Comparison of ENCODE assay signal across 7 cellular contexts in genomic region chr5:582445-582844, GRCh38. TPM values are rescaled to one million over a fixed set of nuclear protein-coding genes. Genes with fewer than 3 reads are reported as not detected.
A peak's percentile ranks its signal among the peaks of the same experiment; 100 is the strongest.
DNase-seq lines count a peak whose midpoint lies in the region; ATAC-seq and TF ChIP-seq lines count a peak whose summit lies in the region.
"Not testable (repeated sequence)": the region's sequence is repeated elsewhere in the genome, so short reads cannot be mapped to it uniquely, and the experiment has no call there.

No MANE protein-coding gene starts in this region.

- not testable (repeated sequence) for H3K27ac Mint-ChIP-seq in WTC11; chondrocyte (ENCODE audit: unreplicated experiment)

- H3K4me3 Mint-ChIP-seq in WTC11; chondrocyte (ENCODE audit: unreplicated experiment): not testable (repeated sequence)

- not testable (repeated sequence) for H3K9me3 ChIP-seq in testis

- H3K4me1 Mint-ChIP-seq in WTC11, result peaks cover 11% of the 10 kb centered on the region
- H3K4me1 Mint-ChIP-seq in chondrocyte (ENCODE audit: low read depth), result not testable (repeated sequence)

- not testable (repeated sequence) for H3K27me3 ChIP-seq in testis

- not testable (repeated sequence) for H3K36me3 ChIP-seq in testis (ENCODE audit: low read depth, missing control alignments)

- DNase-seq in NCI-H345 (lab: John Stamatoyannopoulos, UW), result peak; percentile 39
- not testable (repeated sequence) for DNase-seq in WTC11 (ENCODE audit: low spot score)
- DNase-seq in chondrocyte (ENCODE audit: low spot score), result peak; percentile 26
- DNase-seq in islet precursor cell, result peak; percentile 1
- DNase-seq in posterior vena cava (ENCODE audit: low spot score), result peak; percentile 25
- peak; percentile 10 for DNase-seq in testis
- DNase-seq in ureter (ENCODE audit: low spot score), result peak; percentile 20

- 83 to 84% methylated on average over 3 of the region's 3 CpGs for WGBS in testis, 2 donors

- H3K36me3 Mint-ChIP-seq in WTC11; chondrocyte (ENCODE audit: low read depth): not testable (repeated sequence)

- H3K9me3 Mint-ChIP-seq in WTC11, result peaks cover 21% of the 10 kb centered on the region
- peaks cover 11% of the 10 kb centered on the region for H3K9me3 Mint-ChIP-seq in chondrocyte (ENCODE audit: low read depth)

- not testable (repeated sequence) for TF ChIP-seq POLR2A in testis (IDR thresholded peaks at IDR 0.05)

- H3K27me3 Mint-ChIP-seq in WTC11 (ENCODE audit: low read depth), result peaks cover 12% of the 10 kb centered on the region
- H3K27me3 Mint-ChIP-seq in chondrocyte (ENCODE audit: low read depth), result peaks cover 46% of the 10 kb centered on the region

- POLR2A ChIA-PET in WTC11 (lab: Charles Lee), result not testable (repeated sequence)

- TF ChIP-seq CTCF in WTC11 (IDR thresholded peaks at IDR 0.05); chondrocyte (IDR thresholded peaks at IDR 0.05); testis (IDR thresholded peaks at IDR 0.05): not testable (repeated sequence)

- H3K4me1 ChIP-seq in testis, result not testable (repeated sequence)

- not testable (repeated sequence) for H3K4me3 ChIP-seq in testis

- ATAC-seq in WTC11, result not testable (repeated sequence)

- H3K27ac ChIP-seq in testis, result not testable (repeated sequence)

- intact Hi-C loops in posterior vena cava (cut with DNase I); testis (cut with DNase I; ENCODE audit: low total_unique reads): not testable (repeated sequence)

- CTCF ChIA-PET in WTC11 (lab: Charles Lee), result not testable (repeated sequence)

TF ChIP-seq in WTC11, 78 proteins besides CTCF, POLR2A, EP300 and RAD21:
- TF ChIP-seq NFYB (CRISPR knock-in tag; conservative IDR thresholded peaks at IDR 0.05; ENCODE audit: low read depth), result 0 out of 2 replicates have a peak, but pooled peaks have one; percentile 23

RNA-seq across cellular contexts. Expression of gene CEP72, which starts 29.7 kb away (rescaled TPM):
- 26.6 to 29.9 TPM (median 29.2 TPM) in 3 replicates for total RNA-seq in WTC11 (2021)
- total RNA-seq in chondrocyte, result 2.7 to 4.5 TPM (median 3.3 TPM) in 3 replicates
- total RNA-seq in posterior vena cava, result 1 to 10 TPM; 1.9 to 2.4 TPM
- total RNA-seq in testis, result 10 to 100 TPM; 19.8 to 31.2 TPM
- 18.5 TPM for polyA plus RNA-seq in testis (ENCODE audit: insufficient read depth, low read depth, low replicate concordance)
- 10.9 TPM for total RNA-seq in ureter

RNA-seq across cellular contexts. Expression of gene SLC9A3, which starts 58.2 kb away (rescaled TPM):
- total RNA-seq in WTC11 (2021), result 1.2 to 1.7 TPM (median 1.6 TPM) in 3 replicates
- 0.95 to 1.4 TPM (median 1.1 TPM) in 3 replicates for total RNA-seq in chondrocyte
- total RNA-seq in posterior vena cava, result under 1 TPM; 0.69 to 0.71 TPM
- 1 to 10 TPM; 2.3 to 3.8 TPM for total RNA-seq in testis
- 2.6 TPM for polyA plus RNA-seq in testis (ENCODE audit: insufficient read depth, low read depth, low replicate concordance)
- total RNA-seq in ureter, result 1.1 TPM
